Comparison of ENCODE assay signal across 1 cellular context in genomic region chr22:19522190-19522880, GRCh38.
A peak's percentile ranks its signal among the peaks of the same experiment; 100 is the strongest.
TF ChIP-seq lines count a peak whose summit lies in the region.

No MANE protein-coding gene starts in this region.

TF ChIP-seq in K562, 482 proteins besides CTCF, POLR2A, EP300 and RAD21 (continued from another document and continues in another):
- TF ChIP-seq FOXA3 (CRISPR knock-in tag; conservative IDR thresholded peaks at IDR 0.05 in 1 of 2, IDR thresholded peaks at IDR 0.05 in 1 of 2) (no peak; a peak in 1 of 4 replicates), ZNF77 (CRISPR knock-in tag; IDR thresholded peaks at IDR 0.05) (0 out of 2 replicates have a peak, but pooled peaks have one; percentile 47), RREB1 (CRISPR knock-in tag; IDR thresholded peaks at IDR 0.05) (no peak), ZNF311 (CRISPR knock-in tag; IDR thresholded peaks at IDR 0.05) (no peak), CHD4 (IDR thresholded peaks at IDR 0.05; ENCODE audit: insufficient read depth, insufficient replicate concordance, low read depth, low read length, poor library complexity, severe bottlenecking) (no peak), GATAD2A (IDR thresholded peaks at IDR 0.05) (no peak), ZNF134 (CRISPR knock-in tag; conservative IDR thresholded peaks at IDR 0.05) (no peak), NONO (IDR thresholded peaks at IDR 0.05; ENCODE audit: low read depth in 2 of 2, low read length in 1 of 2) (no peak), RBFOX2 (IDR thresholded peaks at IDR 0.05; ENCODE audit: low read depth, low read length) (peak; percentile 50), KLF16 (IDR thresholded peaks at IDR 0.05) (no peak), KDM2B (CRISPR knock-in tag; IDR thresholded peaks at IDR 0.05) (no peak), GATA2 (CRISPR knock-in tag; IDR thresholded peaks at IDR 0.05) (no peak; the same call in 1 of the 2 replicates), SPI1 (IDR thresholded peaks at IDR 0.05; ENCODE audit: borderline replicate concordance, low read depth, low read length) (no peak), ATF3 (IDR thresholded peaks at IDR 0.05) (no peak), ATF3 (CRISPR knock-in tag; conservative IDR thresholded peaks at IDR 0.05) (no peak), FOXK1 (CRISPR knock-in tag; IDR thresholded peaks at IDR 0.05; ENCODE audit: borderline replicate concordance) (no peak), ZBTB7A (IDR thresholded peaks at IDR 0.05; ENCODE audit: borderline replicate concordance, control insufficient read depth, low read depth, low read length) (peak; percentile 41; the same call in 1 of the 2 replicates), MAX (CRISPR knock-in tag; IDR thresholded peaks at IDR 0.05) (no peak), ZNF133 (CRISPR knock-in tag; IDR thresholded peaks at IDR 0.05) (no peak), TAF15 (IDR thresholded peaks at IDR 0.05; ENCODE audit: low read depth, low read length) (0 out of 2 replicates have a peak, but pooled peaks have one; percentile 48), RBM22 (IDR thresholded peaks at IDR 0.05; ENCODE audit: low read depth, low read length, poor library complexity, severe bottlenecking) (peak; percentile 47), NCOA1 (IDR thresholded peaks at IDR 0.05; ENCODE audit: low read depth) (no peak), ARID2 (IDR thresholded peaks at IDR 0.05) (no peak), ARID1B (IDR thresholded peaks at IDR 0.05) (no peak), DACH1 (IDR thresholded peaks at IDR 0.05; ENCODE audit: partially characterized antibody) (no peak), ZNF589 (CRISPR knock-in tag; IDR thresholded peaks at IDR 0.05; ENCODE audit: low read depth) (no peak), NEUROD1 (IDR thresholded peaks at IDR 0.05; ENCODE audit: borderline replicate concordance, low read depth, low read length, partially characterized antibody) (no peak), DEAF1 (CRISPR knock-in tag; IDR thresholded peaks at IDR 0.05) (no peak), SUPT5H (IDR thresholded peaks at IDR 0.05) (peak; percentile 53), SMAD4 (CRISPR knock-in tag; conservative IDR thresholded peaks at IDR 0.05) (no peak), NFIC (IDR thresholded peaks at IDR 0.05) (peak; percentile 78), PHB (CRISPR knock-in tag; IDR thresholded peaks at IDR 0.05) (no peak), CSDE1 (IDR thresholded peaks at IDR 0.05) (no peak), ZBTB9 (CRISPR knock-in tag; IDR thresholded peaks at IDR 0.05) (no peak), PTTG1 (tag; IDR thresholded peaks at IDR 0.05; ENCODE audit: low read depth) (no peak), E2F3 (CRISPR knock-in tag; IDR thresholded peaks at IDR 0.05) (no peak), PTBP1 (IDR thresholded peaks at IDR 0.05; ENCODE audit: low read depth, low read length) (no peak), POLR2G (IDR thresholded peaks at IDR 0.05; ENCODE audit: low read depth, low read length) (peak; percentile 75), NFXL1 (CRISPR knock-in tag; IDR thresholded peaks at IDR 0.05) (0 out of 2 replicates have a peak, but pooled peaks have one; percentile 11), MYBL2 (IDR thresholded peaks at IDR 0.05; ENCODE audit: low read depth) (no peak), MYBL2 (CRISPR knock-in tag; IDR thresholded peaks at IDR 0.05; ENCODE audit: borderline replicate concordance) (no peak), ZNF274 (IDR thresholded peaks at IDR 0.05; ENCODE audit: borderline replicate concordance, low read depth, low read length) (no peak), PCBP1 (IDR thresholded peaks at IDR 0.05; ENCODE audit: low read depth, low read length, poor library complexity, severe bottlenecking) (peak; percentile 47), IFI16 (CRISPR knock-in tag; IDR thresholded peaks at IDR 0.05) (no peak), ZNF146 (CRISPR knock-in tag; IDR thresholded peaks at IDR 0.05; ENCODE audit: unreplicated experiment) (no peak), MLLT1 (IDR thresholded peaks at IDR 0.05) (no peak), MCM2 (IDR thresholded peaks at IDR 0.05; ENCODE audit: low read depth) (no peak), E2F5 (CRISPR knock-in tag; IDR thresholded peaks at IDR 0.05) (no peak), ESRRA (IDR thresholded peaks at IDR 0.05; ENCODE audit: borderline replicate concordance, low read depth) (no peak), TOE1 (IDR thresholded peaks at IDR 0.05; ENCODE audit: borderline replicate concordance) (no peak), TOE1 (CRISPR knock-in tag; IDR thresholded peaks at IDR 0.05; ENCODE audit: borderline replicate concordance, low read depth) (no peak), U2AF1 (optimal IDR thresholded peaks at IDR 0.05; ENCODE audit: low read depth, low read length) (no peak), XRCC4 (IDR thresholded peaks at IDR 0.05; ENCODE audit: extremely low read depth, insufficient read depth, insufficient read length) (no peak), MTA1 (IDR thresholded peaks at IDR 0.05; ENCODE audit: borderline replicate concordance) (no peak), MAFF (IDR thresholded peaks at IDR 0.05; ENCODE audit: low read length) (no peak), HEY1 (CRISPR knock-in tag; IDR thresholded peaks at IDR 0.05; ENCODE audit: borderline replicate concordance) (no peak), ZFP30 (CRISPR knock-in tag; IDR thresholded peaks at IDR 0.05; ENCODE audit: borderline replicate concordance) (no peak), CEBPG (CRISPR knock-in tag; IDR thresholded peaks at IDR 0.05) (0 out of 2 replicates have a peak, but pooled peaks have one; percentile 21), CEBPG (tag; conservative IDR thresholded peaks at IDR 0.05 in 1 of 2, IDR thresholded peaks at IDR 0.05 in 1 of 2) (no peak), SMC3 (conservative IDR thresholded peaks at IDR 0.05; ENCODE audit: insufficient read depth, low read depth, low read length) (no peak), TEAD1 (CRISPR knock-in tag; IDR thresholded peaks at IDR 0.05) (peak in 1 of 2 experiments; percentile 2; a peak in 1 of 4 replicates), KAT8 (IDR thresholded peaks at IDR 0.05; ENCODE audit: low read depth) (no peak)
